In the genomic region with DNA sequence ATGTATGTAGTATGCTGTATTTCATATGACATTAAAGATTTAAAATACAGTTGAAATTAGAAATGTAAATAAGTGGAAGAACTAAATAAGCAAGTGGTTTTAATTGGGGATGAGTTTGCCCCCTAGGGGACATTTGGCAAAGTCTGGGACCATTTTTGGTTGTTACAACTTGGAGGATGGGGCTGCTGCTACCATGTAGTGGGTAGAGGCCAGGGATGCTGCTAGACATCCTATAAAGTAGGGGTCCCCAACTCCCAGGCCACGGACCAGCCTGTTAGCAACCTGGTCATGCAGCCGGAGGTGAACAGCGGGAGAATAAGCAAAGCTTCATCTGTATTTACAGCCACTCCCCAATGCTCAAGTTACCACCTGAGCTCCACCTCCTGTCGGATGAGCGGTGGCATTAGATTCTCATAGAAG, we compare ENCODE assay signal across 9 cellular contexts. TPM values are rescaled to one million over a fixed set of nuclear protein-coding genes. Genes with fewer than 3 reads are reported as not detected.
DNase-seq lines count a peak whose midpoint lies in the region; ATAC-seq and TF ChIP-seq lines count a peak whose summit lies in the region.
"Had no signal": no experiment of that assay in that cellular context is flagged by ENCODE, and none has a peak within 500 bp of the region (broad histone marks: within the 10 kb centered on the region; RNA-seq: fewer than 3 reads in every experiment).

No MANE protein-coding gene starts in this region.

- peak; percentile 50 for ATAC-seq in PC-3
- no peak for ATAC-seq in thoracic aorta (ENCODE audit: insufficient number of reproducible peaks, low FRiP score, low read depth)
- no peak for ATAC-seq in stimulated activated naive B cell treated with anti-CD40 and anti-IgM and Interleukin-4, amounts not matched to agents 10 μg/mL and 1 μg/mL and 100 μg/mL, for 72 hours (replicated peaks)

- DNase-seq in activated CD4-positive, alpha-beta memory T cell treated with anti-CD3 and anti-CD28 coated beads for 36 hours, result peak; percentile 18
- no peak for DNase-seq in activated CD4-positive, alpha-beta memory T cell treated with anti-CD3 and anti-CD28 coated beads, Interleukin-2, amount 10 ng/mL, durations not matched to agents 7 days and 5 days
- DNase-seq in PC-3, result peak; percentile 49
- DNase-seq in fibroblast of peridontal ligament (ENCODE audit: extremely low read depth), result peak; percentile 45
- no peak for DNase-seq in thoracic aorta (ENCODE audit: low spot score)
- DNase-seq in tibial artery, result no peak
- DNase-seq in AG08396 (ENCODE audit: low spot score), result no peak
- no peak for DNase-seq in stimulated activated naive B cell treated with anti-CD40 and anti-IgM and Interleukin-4, amounts not matched to agents 10 μg/mL and 1 μg/mL and 100 μg/mL, for 72 hours
- DNase-seq: T1000 had no signal

- H3K4me1 Mint-ChIP-seq in activated CD4-positive, alpha-beta memory T cell treated with anti-CD3 and anti-CD28 coated beads for 36 hours (ENCODE audit: low read depth), result no peaks in the 10 kb centered on the region
- peaks cover 1% of the 10 kb centered on the region for H3K4me1 Mint-ChIP-seq in activated CD4-positive, alpha-beta memory T cell treated with anti-CD3 and anti-CD28 coated beads, Interleukin-2, amount 10 ng/mL, durations not matched to agents 7 days and 5 days
- no peaks in the 10 kb centered on the region for H3K4me1 Mint-ChIP-seq in stimulated activated naive B cell treated with anti-CD40 and anti-IgM and Interleukin-4, amounts not matched to agents 10 μg/mL and 1 μg/mL and 100 μg/mL, for 72 hours

- H3K36me3 ChIP-seq in PC-3 (ENCODE audit: low read depth, low read length) (no peaks in the 10 kb centered on the region), thoracic aorta (no peaks in the 10 kb centered on the region), tibial artery (no peaks in the 10 kb centered on the region)

- no peak overlapping the region for H3K4me2 ChIP-seq in PC-3 (ENCODE audit: low read length)

- H3K9me2 ChIP-seq in PC-3 (replicated peaks; ENCODE audit: low read length), result no peaks in the 10 kb centered on the region

- no peak overlapping the region for H3K9ac ChIP-seq in PC-3 (ENCODE audit: low read length)

- H3K4me3 Mint-ChIP-seq in activated CD4-positive, alpha-beta memory T cell treated with anti-CD3 and anti-CD28 coated beads for 36 hours, result no peak overlapping the region
- H3K4me3 Mint-ChIP-seq in activated CD4-positive, alpha-beta memory T cell treated with anti-CD3 and anti-CD28 coated beads, Interleukin-2, amount 10 ng/mL, durations not matched to agents 7 days and 5 days, result no peak overlapping the region
- no peak overlapping the region for H3K4me3 Mint-ChIP-seq in stimulated activated naive B cell treated with anti-CD40 and anti-IgM and Interleukin-4, amounts not matched to agents 10 μg/mL and 1 μg/mL and 100 μg/mL, for 72 hours

- BruUV-seq in PC-3 (replicated peaks; lab: Mats Ljungman, UMichigan), result no TSS peak

- H3K9me3 Mint-ChIP-seq in activated CD4-positive, alpha-beta memory T cell treated with anti-CD3 and anti-CD28 coated beads for 36 hours, result no peaks in the 10 kb centered on the region
- H3K9me3 Mint-ChIP-seq in activated CD4-positive, alpha-beta memory T cell treated with anti-CD3 and anti-CD28 coated beads, Interleukin-2, amount 10 ng/mL, durations not matched to agents 7 days and 5 days, result no peaks in the 10 kb centered on the region
- H3K9me3 Mint-ChIP-seq in stimulated activated naive B cell treated with anti-CD40 and anti-IgM and Interleukin-4, amounts not matched to agents 10 μg/mL and 1 μg/mL and 100 μg/mL, for 72 hours, result no peaks in the 10 kb centered on the region

- H3K27me3 ChIP-seq in PC-3 (ENCODE audit: low read length) (no peaks in the 10 kb centered on the region), thoracic aorta (replicated peaks; ENCODE audit: insufficient read depth) (no peaks in the 10 kb centered on the region), tibial artery (no peaks in the 10 kb centered on the region)

- H3K27ac ChIP-seq in PC-3 (ENCODE audit: low read length) (no peak overlapping the region), thoracic aorta (no peak overlapping the region), tibial artery (no peak overlapping the region)

- H3F3A ChIP-seq in PC-3 (ENCODE audit: low read length, unreplicated experiment), result no peaks in the 10 kb centered on the region

- intact Hi-C loops in activated CD4-positive, alpha-beta memory T cell treated with anti-CD3 and anti-CD28 coated beads for 36 hours (cut with micrococcal nuclease), result loop anchor here (2.0 kb wide), 1 partner anchor 167 kb away; no protein-coding TSS in a partner anchor
- intact Hi-C loops in PC-3 (cut with micrococcal nuclease) (loop anchor here (1.0 kb wide), 1 partner anchor 167 kb away; no protein-coding TSS in a partner anchor), tibial artery (cut with DNase I; ENCODE audit: low total_unique reads) (no loop called here)

- no peaks in the 10 kb centered on the region for H3K79me2 ChIP-seq in PC-3 (ENCODE audit: low read length)

- peak; percentile 74 for TF ChIP-seq CTCF in PC-3 (conservative IDR thresholded peaks at IDR 0.05; ENCODE audit: low read depth, low read length)
- peak; percentile 22 for TF ChIP-seq CTCF in thoracic aorta (IDR thresholded peaks at IDR 0.05)
- TF ChIP-seq CTCF in tibial artery (IDR thresholded peaks at IDR 0.05), result no peak

- no peak overlapping the region for H2AFZ ChIP-seq in PC-3 (ENCODE audit: low read length)

- POLR2A ChIA-PET in activated CD4-positive, alpha-beta memory T cell treated with anti-CD3 and anti-CD28 coated beads for 36 hours (lab: Charles Lee), result no interaction called here
- POLR2A ChIA-PET in activated CD4-positive, alpha-beta memory T cell treated with anti-CD3 and anti-CD28 coated beads, Interleukin-2, amount 10 ng/mL, durations not matched to agents 7 days and 5 days (lab: Charles Lee), result no interaction called here
- POLR2A ChIA-PET in PC-3 (lab: Charles Lee; ENCODE audit: unreplicated experiment), result no interaction called here

- no peaks in the 10 kb centered on the region for H4K20me1 ChIP-seq in PC-3 (ENCODE audit: low read length)

- H3K4me1 ChIP-seq in PC-3 (ENCODE audit: insufficient read depth, low read length) (no peaks in the 10 kb centered on the region), thoracic aorta (ENCODE audit: control insufficient read depth in 1 of 2, low read depth in 2 of 2) (no peaks in the 10 kb centered on the region), tibial artery (peaks cover 0 to 13% (median 0%) of the 10 kb centered on the region in 4 donors)

- H3K27me3 Mint-ChIP-seq in activated CD4-positive, alpha-beta memory T cell treated with anti-CD3 and anti-CD28 coated beads for 36 hours, result no peaks in the 10 kb centered on the region
- H3K27me3 Mint-ChIP-seq in activated CD4-positive, alpha-beta memory T cell treated with anti-CD3 and anti-CD28 coated beads, Interleukin-2, amount 10 ng/mL, durations not matched to agents 7 days and 5 days, result no peaks in the 10 kb centered on the region
- H3K27me3 Mint-ChIP-seq in stimulated activated naive B cell treated with anti-CD40 and anti-IgM and Interleukin-4, amounts not matched to agents 10 μg/mL and 1 μg/mL and 100 μg/mL, for 72 hours, result no peaks in the 10 kb centered on the region

- no peaks in the 10 kb centered on the region for H3K36me3 Mint-ChIP-seq in activated CD4-positive, alpha-beta memory T cell treated with anti-CD3 and anti-CD28 coated beads for 36 hours
- no peaks in the 10 kb centered on the region for H3K36me3 Mint-ChIP-seq in activated CD4-positive, alpha-beta memory T cell treated with anti-CD3 and anti-CD28 coated beads, Interleukin-2, amount 10 ng/mL, durations not matched to agents 7 days and 5 days (ENCODE audit: low read depth)
- H3K36me3 Mint-ChIP-seq in stimulated activated naive B cell treated with anti-CD40 and anti-IgM and Interleukin-4, amounts not matched to agents 10 μg/mL and 1 μg/mL and 100 μg/mL, for 72 hours, result no peaks in the 10 kb centered on the region

- no peak overlapping the region for H3K27ac Mint-ChIP-seq in activated CD4-positive, alpha-beta memory T cell treated with anti-CD3 and anti-CD28 coated beads for 36 hours
- H3K27ac Mint-ChIP-seq in activated CD4-positive, alpha-beta memory T cell treated with anti-CD3 and anti-CD28 coated beads, Interleukin-2, amount 10 ng/mL, durations not matched to agents 7 days and 5 days, result no peak overlapping the region
- no peak overlapping the region for H3K27ac Mint-ChIP-seq in stimulated activated naive B cell treated with anti-CD40 and anti-IgM and Interleukin-4, amounts not matched to agents 10 μg/mL and 1 μg/mL and 100 μg/mL, for 72 hours

- no peak overlapping the region for H3K4me3 ChIP-seq in PC-3 (ENCODE audit: low read length)
- H3K4me3 ChIP-seq in thoracic aorta, result no peak overlapping the region
- no peak overlapping the region for H3K4me3 ChIP-seq in tibial artery

- H3K9me3 ChIP-seq in PC-3 (ENCODE audit: low read length) (no peaks in the 10 kb centered on the region), thoracic aorta (no peaks in the 10 kb centered on the region), tibial artery (no peaks in the 10 kb centered on the region)

- CTCF ChIA-PET in activated CD4-positive, alpha-beta memory T cell treated with anti-CD3 and anti-CD28 coated beads for 36 hours (lab: Charles Lee), result interaction anchor here (0.8 to 1.6 kb wide), 6 partner anchors 8 to 63 kb away, joined by 3 to 4 read pairs (median 3); a partner anchor contains a TSS
- CTCF ChIA-PET in activated CD4-positive, alpha-beta memory T cell treated with anti-CD3 and anti-CD28 coated beads, Interleukin-2, amount 10 ng/mL, durations not matched to agents 7 days and 5 days (lab: Charles Lee), result interaction anchor here (1.2 to 2.6 kb wide), 3 partner anchors 8 to 102 kb away, joined by 3 to 8 read pairs (median 5); no protein-coding TSS in a partner anchor
- CTCF ChIA-PET in PC-3 (lab: Charles Lee), result no interaction called here

RNA-seq across cellular contexts. Expression of a gene that starts 27.9 kb away (rescaled TPM):
- 10 to 100 TPM; 44.5 to 47.0 TPM for total RNA-seq in activated CD4-positive, alpha-beta memory T cell treated with anti-CD3 and anti-CD28 coated beads for 36 hours
- 10 to 100 TPM; 37.9 to 38.4 TPM for total RNA-seq in activated CD4-positive, alpha-beta memory T cell treated with anti-CD3 and anti-CD28 coated beads, Interleukin-2, amount 10 ng/mL, durations not matched to agents 7 days and 5 days
- total RNA-seq in PC-3 (2014; rRNA removed) (33.7 and 48.3 TPM in 2 replicates), thoracic aorta (10 to 100 TPM; 48.2 to 59.3 TPM)

RNA-seq across cellular contexts. Expression of a gene that starts 41.1 kb away (rescaled TPM):
- total RNA-seq in activated CD4-positive, alpha-beta memory T cell treated with anti-CD3 and anti-CD28 coated beads for 36 hours, result 1 to 10 TPM; 3.4 to 4.2 TPM
- 1 to 10 TPM; 3.9 to 7.0 TPM for total RNA-seq in activated CD4-positive, alpha-beta memory T cell treated with anti-CD3 and anti-CD28 coated beads, Interleukin-2, amount 10 ng/mL, durations not matched to agents 7 days and 5 days
- total RNA-seq in PC-3 (2014; rRNA removed) (3.5 and 6.6 TPM in 2 replicates), thoracic aorta (10 to 100 TPM; 15.8 to 31.5 TPM)

RNA-seq across cellular contexts. Expression of a gene that starts 52.8 kb away (rescaled TPM):
- total RNA-seq in activated CD4-positive, alpha-beta memory T cell treated with anti-CD3 and anti-CD28 coated beads for 36 hours, result 1 to 10 TPM; 4.7 to 4.8 TPM
- 1 to 10 TPM; 4.4 to 6.0 TPM for total RNA-seq in activated CD4-positive, alpha-beta memory T cell treated with anti-CD3 and anti-CD28 coated beads, Interleukin-2, amount 10 ng/mL, durations not matched to agents 7 days and 5 days
- 1.7 and 13.4 TPM in 2 replicates for total RNA-seq in PC-3 (2014; rRNA removed)
- total RNA-seq in thoracic aorta, result 100 to 1,000 TPM in 1 of 2 donors, 10 to 100 TPM in 1; 76.5 to 118 TPM

Comparison
In these comparisons a context has a peak if more than half of its experiments do, and no peak if none do; other contexts are left out.
1. DNase-seq: peak in activated CD4-positive, alpha-beta memory T cell treated with anti-CD3 and anti-CD28 coated beads for 36 hours (single experiment), PC-3 (single experiment) and fibroblast of peridontal ligament (single experiment); none in activated CD4-positive, alpha-beta memory T cell treated with anti-CD3 and anti-CD28 coated beads, Interleukin-2, amount 10 ng/mL, durations not matched to agents 7 days and 5 days (single experiment), thoracic aorta (single experiment), tibial artery (0 of 2), AG08396 (single experiment) and stimulated activated naive B cell treated with anti-CD40 and anti-IgM and Interleukin-4, amounts not matched to agents 10 μg/mL and 1 μg/mL and 100 μg/mL, for 72 hours (single experiment).
2. CTCF ChIP-seq: peak in PC-3 (single experiment) and thoracic aorta (single experiment); none in tibial artery (0 of 2).